Comparison of ENCODE assay signal across 12 cellular contexts in the genomic region with DNA sequence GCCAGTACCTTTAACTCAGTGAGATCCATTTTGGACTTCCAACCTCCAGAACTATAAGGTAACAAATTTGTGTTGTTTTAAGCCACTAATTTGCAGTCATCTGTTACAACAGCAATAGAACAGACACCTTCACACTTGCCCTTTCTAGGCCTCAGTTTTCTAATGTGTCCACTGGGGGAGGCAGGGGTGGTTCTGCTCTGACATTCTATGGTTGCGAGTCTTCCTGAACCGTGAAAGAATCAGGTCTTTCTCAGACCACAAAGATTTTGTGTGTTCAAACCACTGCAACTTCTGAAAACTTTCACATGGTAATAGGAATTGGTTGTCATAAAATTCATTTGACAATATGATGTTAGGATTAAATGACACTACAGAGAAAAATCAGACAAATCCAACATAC. TPM values are rescaled to one million over a fixed set of nuclear protein-coding genes. Genes with fewer than 3 reads are reported as not detected.
A peak's percentile ranks its signal among the peaks of the same experiment; 100 is the strongest.
DNase-seq lines count a peak whose midpoint lies in the region; ATAC-seq, FAIRE-seq and TF ChIP-seq lines count a peak whose summit lies in the region.
"Had no signal": no experiment of that assay in that cellular context is flagged by ENCODE, and none has a peak within 500 bp of the region (broad histone marks: within the 10 kb centered on the region; RNA-seq: fewer than 3 reads in every experiment).

No MANE protein-coding gene starts in this region.

- CTCF ChIA-PET in activated CD4-positive, alpha-beta memory T cell treated with anti-CD3 and anti-CD28 coated beads for 36 hours (lab: Charles Lee), result no interaction called here

- H3K4me3 Mint-ChIP-seq in activated CD4-positive, alpha-beta memory T cell treated with anti-CD3 and anti-CD28 coated beads for 36 hours, result no peak overlapping the region
- H3K4me3 Mint-ChIP-seq: CD4-positive, CD25-positive, alpha-beta regulatory T cell had no signal

- H3K27me3 ChIP-seq in GM06990 (replicated peaks; ENCODE audit: control insufficient read depth, insufficient read depth, low read length) (no peaks in the 10 kb centered on the region), ovary (no peaks in the 10 kb centered on the region), brain microvascular endothelial cell (replicated peaks) (peaks cover under 1% of the 10 kb centered on the region)
- H3K27me3 ChIP-seq: neutrophil had no signal

- TF ChIP-seq EP300 in ovary (IDR thresholded peaks at IDR 0.05), result no peak

- H3K36me3 ChIP-seq in GM06990 (ENCODE audit: control insufficient read depth, insufficient read depth, low read length) (no peaks in the 10 kb centered on the region), ovary (no peaks in the 10 kb centered on the region), brain microvascular endothelial cell (replicated peaks) (no peaks in the 10 kb centered on the region)
- H3K36me3 ChIP-seq: neutrophil had no signal

- ATAC-seq in GM18907 (IDR thresholded peaks at IDR 0.05; ENCODE audit: unreplicated experiment) (peak; percentile 77), HG02981 (IDR thresholded peaks at IDR 0.05; ENCODE audit: unreplicated experiment) (peak; percentile 39), Right ventricle myocardium superior (ENCODE audit: poor library complexity) (no peak)

- peaks cover 6% of the 10 kb centered on the region for H3K9me3 Mint-ChIP-seq in activated CD4-positive, alpha-beta memory T cell treated with anti-CD3 and anti-CD28 coated beads for 36 hours

- H3K36me3 Mint-ChIP-seq in activated CD4-positive, alpha-beta memory T cell treated with anti-CD3 and anti-CD28 coated beads for 36 hours, result no peaks in the 10 kb centered on the region
- H3K36me3 Mint-ChIP-seq: CD4-positive, CD25-positive, alpha-beta regulatory T cell had no signal

- H3K4me1 Mint-ChIP-seq in activated CD4-positive, alpha-beta memory T cell treated with anti-CD3 and anti-CD28 coated beads for 36 hours (ENCODE audit: low read depth), result peaks cover 18% of the 10 kb centered on the region
- H3K4me1 Mint-ChIP-seq: CD4-positive, CD25-positive, alpha-beta regulatory T cell had no signal

- H3K4me3 ChIP-seq in GM06990 (replicated peaks; ENCODE audit: low read depth, low read length), result no peak overlapping the region
- no peak overlapping the region for H3K4me3 ChIP-seq in ovary
- no peak overlapping the region for H3K4me3 ChIP-seq in brain microvascular endothelial cell (ENCODE audit: low read depth, low read length)

- TF ChIP-seq CTCF in GM06990 (IDR thresholded peaks at IDR 0.05; ENCODE audit: insufficient read depth, low read length, poor library complexity, severe bottlenecking) (peak; percentile 46), ovary (IDR thresholded peaks at IDR 0.05) (no peak), brain microvascular endothelial cell (IDR thresholded peaks at IDR 0.05; ENCODE audit: low read depth, low read length, missing control alignments) (no peak)

- FAIRE-seq in H54 (lab: Jason Lieb, UNC), result no peak
- FAIRE-seq: endometrium had no signal

- DNase-seq in GM06990 (ENCODE audit: extremely low read depth, insufficient read length) (peak; percentile 65), ovary (no peak), brain microvascular endothelial cell (no peak), Right ventricle myocardium superior (no peak), H54 (ENCODE audit: insufficient read length, low spot score) (no peak)
- DNase-seq in activated CD4-positive, alpha-beta memory T cell treated with anti-CD3 and anti-CD28 coated beads for 36 hours, result peak; percentile 50

- TF ChIP-seq POLR2A in ovary (IDR thresholded peaks at IDR 0.05) (no peak), H54 (IDR thresholded peaks at IDR 0.05; ENCODE audit: low read depth, low read length) (no peak)

- peak overlapping the region; percentile 15 for H3K27ac Mint-ChIP-seq in activated CD4-positive, alpha-beta memory T cell treated with anti-CD3 and anti-CD28 coated beads for 36 hours
- H3K27ac Mint-ChIP-seq: CD4-positive, CD25-positive, alpha-beta regulatory T cell had no signal

- POLR2A ChIA-PET in activated CD4-positive, alpha-beta memory T cell treated with anti-CD3 and anti-CD28 coated beads for 36 hours (lab: Charles Lee), result no interaction called here

- no peak overlapping the region for H3K27ac ChIP-seq in ovary
- H3K27ac ChIP-seq in brain microvascular endothelial cell, result no peak overlapping the region
- H3K27ac ChIP-seq: neutrophil had no signal

- H3K27me3 Mint-ChIP-seq in activated CD4-positive, alpha-beta memory T cell treated with anti-CD3 and anti-CD28 coated beads for 36 hours, result no peaks in the 10 kb centered on the region
- H3K27me3 Mint-ChIP-seq: CD4-positive, CD25-positive, alpha-beta regulatory T cell had no signal

- in situ Hi-C loops in brain microvascular endothelial cell (cut with HindIII; ENCODE audit: low pct_ligation_motif_present, low sequenced_read_pairs), result no loop called here

- 80 to 86% (median 82%) methylated on average over 2 of the region's 2 CpGs for WGBS in ovary, 3 donors

- intact Hi-C loops in activated CD4-positive, alpha-beta memory T cell treated with anti-CD3 and anti-CD28 coated beads for 36 hours (cut with micrococcal nuclease), result loop anchor here (2.0 to 5.0 kb wide), 3 partner anchors 39 to 379 kb away; no protein-coding TSS in a partner anchor
- intact Hi-C loops in ovary (cut with DNase I) (no loop called here), Right ventricle myocardium superior (cut with DNase I) (no loop called here)

- H3K4me1 ChIP-seq in ovary (ENCODE audit: insufficient read depth), result peaks cover 8% of the 10 kb centered on the region

- no peaks in the 10 kb centered on the region for H3K9me3 ChIP-seq in ovary
- H3K9me3 ChIP-seq: neutrophil had no signal

RNA-seq across cellular contexts. Expression of a gene that starts 26.8 kb away (rescaled TPM):
- total RNA-seq in activated CD4-positive, alpha-beta memory T cell treated with anti-CD3 and anti-CD28 coated beads for 36 hours, result not detected
- total RNA-seq in ovary, result 10 to 100 TPM in 3 of 7 donors, 1 to 10 TPM in 4; 5.8 to 43.9 (median 9.9) TPM
- 10 to 100 TPM; 37.9 to 38.5 TPM for polyA plus RNA-seq in ovary
- 0.73 TPM for total RNA-seq in Right ventricle myocardium superior
- total RNA-seq: CD4-positive, CD25-positive, alpha-beta regulatory T cell; T-helper 1 cell treated with Interleukin-12 subunit alpha and Interleukin-12 subunit beta and Interleukin-4 antibody, amounts not matched to agents 30 ng/mL and 1 ng/mL, for 36 hours had no signal

Comparison
In these comparisons a context has a peak if more than half of its experiments do, and no peak if none do; other contexts are left out.
1. DNase-seq: peak in GM06990 (single experiment) and activated CD4-positive, alpha-beta memory T cell treated with anti-CD3 and anti-CD28 coated beads for 36 hours (single experiment); none in ovary (0 of 5), brain microvascular endothelial cell (single experiment), Right ventricle myocardium superior (single experiment) and H54 (single experiment).